In the genomic region with DNA sequence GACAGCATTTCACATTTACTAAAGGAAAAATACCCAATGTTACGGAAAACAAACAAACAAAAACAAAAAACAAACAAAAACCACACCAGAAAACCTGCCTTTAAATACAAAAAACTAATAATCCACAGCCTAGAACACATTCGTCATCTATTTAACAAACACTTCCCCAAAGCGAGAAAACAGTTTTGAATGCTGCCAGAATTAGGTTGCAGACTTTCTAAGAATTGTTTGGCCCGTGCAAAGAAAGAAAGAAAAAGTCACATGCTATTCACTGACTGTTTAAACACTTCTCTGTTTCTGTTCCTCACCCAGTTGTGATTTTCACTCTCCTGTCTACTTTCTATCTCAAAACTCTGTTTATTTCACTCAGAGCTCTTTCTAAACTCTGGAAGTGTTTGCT, we compare ENCODE assay signal across 10 cellular contexts. TPM values are rescaled to one million over a fixed set of nuclear protein-coding genes. Genes with fewer than 3 reads are reported as not detected.
A peak's percentile ranks its signal among the peaks of the same experiment; 100 is the strongest.
DNase-seq lines count a peak whose midpoint lies in the region; ATAC-seq and TF ChIP-seq lines count a peak whose summit lies in the region.
"Had no signal": no experiment of that assay in that cellular context is flagged by ENCODE, and none has a peak within 500 bp of the region (broad histone marks: within the 10 kb centered on the region; RNA-seq: fewer than 3 reads in every experiment).

No MANE protein-coding gene starts in this region.

- H3K4me3 Mint-ChIP-seq in T-helper 2 cell treated with Interferon-gamma antibody and Interleukin-4, amounts not matched to agents 5 μg/mL and 100 μg/mL, for 36 hours, result peak overlapping the region; percentile 16
- H3K4me3 Mint-ChIP-seq in activated CD8-positive, alpha-beta memory T cell treated with anti-CD3 and anti-CD28 coated beads, Interleukin-2, amount 10 ng/mL, durations not matched to agents 7 days and 5 days, result no peak overlapping the region
- H3K4me3 Mint-ChIP-seq in activated T-helper 2 cell treated with anti-CD3 and anti-CD28 coated beads, Interferon-gamma antibody, Interleukin-2, Interleukin-4, amounts not matched to agents 10 μg/mL and 5 μg/mL and 100 μg/mL, durations not matched to agents 14 hours and 24 hours and 36 hours (ENCODE audit: low read depth), result no peak overlapping the region

- H3K9me3 Mint-ChIP-seq in T-helper 2 cell treated with Interferon-gamma antibody and Interleukin-4, amounts not matched to agents 5 μg/mL and 100 μg/mL, for 36 hours, result no peaks in the 10 kb centered on the region
- no peaks in the 10 kb centered on the region for H3K9me3 Mint-ChIP-seq in activated CD8-positive, alpha-beta memory T cell treated with anti-CD3 and anti-CD28 coated beads, Interleukin-2, amount 10 ng/mL, durations not matched to agents 7 days and 5 days (ENCODE audit: low read depth)
- no peaks in the 10 kb centered on the region for H3K9me3 Mint-ChIP-seq in activated T-helper 2 cell treated with anti-CD3 and anti-CD28 coated beads, Interferon-gamma antibody, Interleukin-2, Interleukin-4, amounts not matched to agents 10 μg/mL and 5 μg/mL and 100 μg/mL, durations not matched to agents 14 hours and 24 hours and 36 hours

- DNase-seq in GM12864 (ENCODE audit: low read depth) (peak; percentile 83), UCSD-AML1 (lab: John Stamatoyannopoulos, UW; ENCODE audit: unreplicated experiment) (no peak), NCI-H2029 treated with DMSO at 0.1 percent for 48 hours (lab: John Stamatoyannopoulos, UW) (no peak)
- no peak for DNase-seq in T-helper 2 cell treated with Interferon-gamma antibody and Interleukin-4, amounts not matched to agents 5 μg/mL and 100 μg/mL, for 36 hours (ENCODE audit: low spot score)
- no peak for DNase-seq in activated CD8-positive, alpha-beta memory T cell treated with anti-CD3 and anti-CD28 coated beads, Interleukin-2, amount 10 ng/mL, durations not matched to agents 7 days and 5 days
- no peak for DNase-seq in activated T-helper 2 cell treated with anti-CD3 and anti-CD28 coated beads, Interferon-gamma antibody, Interleukin-2, Interleukin-4, amounts not matched to agents 10 μg/mL and 5 μg/mL and 100 μg/mL, durations not matched to agents 14 hours and 24 hours and 36 hours (ENCODE audit: low spot score)
- DNase-seq: activated CD8-positive, alpha-beta memory T cell treated with anti-CD3 and anti-CD28 coated beads, Interleukin-2, amount 50 U/mL, for 4 hours had no signal

- ATAC-seq in GM19452 (IDR thresholded peaks at IDR 0.05; ENCODE audit: unreplicated experiment), result peak; percentile 92
- ATAC-seq in HG03066 (IDR thresholded peaks at IDR 0.05; ENCODE audit: low read depth, unreplicated experiment), result peak; percentile 91
- no peak for ATAC-seq in activated CD8-positive, alpha-beta memory T cell treated with anti-CD3 and anti-CD28 coated beads, Interleukin-2, amount 10 ng/mL, durations not matched to agents 7 days and 5 days

- peak overlapping the region; percentile 17 for H3K27ac Mint-ChIP-seq in T-helper 2 cell treated with Interferon-gamma antibody and Interleukin-4, amounts not matched to agents 5 μg/mL and 100 μg/mL, for 36 hours
- H3K27ac Mint-ChIP-seq in activated CD8-positive, alpha-beta memory T cell treated with anti-CD3 and anti-CD28 coated beads, Interleukin-2, amount 10 ng/mL, durations not matched to agents 7 days and 5 days, result no peak overlapping the region
- H3K27ac Mint-ChIP-seq in activated T-helper 2 cell treated with anti-CD3 and anti-CD28 coated beads, Interferon-gamma antibody, Interleukin-2, Interleukin-4, amounts not matched to agents 10 μg/mL and 5 μg/mL and 100 μg/mL, durations not matched to agents 14 hours and 24 hours and 36 hours, result no peak overlapping the region

- no peak for TF ChIP-seq CTCF in GM12864 (IDR thresholded peaks at IDR 0.05; ENCODE audit: low read depth, low read length, missing control alignments)

- CTCF ChIA-PET in activated CD8-positive, alpha-beta memory T cell treated with anti-CD3 and anti-CD28 coated beads, Interleukin-2, amount 10 ng/mL, durations not matched to agents 7 days and 5 days (lab: Charles Lee), result no interaction called here

- peaks cover 9% of the 10 kb centered on the region for H3K4me1 Mint-ChIP-seq in T-helper 2 cell treated with Interferon-gamma antibody and Interleukin-4, amounts not matched to agents 5 μg/mL and 100 μg/mL, for 36 hours (ENCODE audit: low read depth)
- peaks cover 8% of the 10 kb centered on the region for H3K4me1 Mint-ChIP-seq in activated CD8-positive, alpha-beta memory T cell treated with anti-CD3 and anti-CD28 coated beads, Interleukin-2, amount 10 ng/mL, durations not matched to agents 7 days and 5 days
- peaks cover 7% of the 10 kb centered on the region for H3K4me1 Mint-ChIP-seq in activated T-helper 2 cell treated with anti-CD3 and anti-CD28 coated beads, Interferon-gamma antibody, Interleukin-2, Interleukin-4, amounts not matched to agents 10 μg/mL and 5 μg/mL and 100 μg/mL, durations not matched to agents 14 hours and 24 hours and 36 hours (ENCODE audit: low read depth)

- peak overlapping the region; percentile 2; the same call in 1 of the 2 replicates for H3K4me3 ChIP-seq in GM12864 (ENCODE audit: low read depth, low read length)

- intact Hi-C loops in activated T-helper 2 cell treated with anti-CD3 and anti-CD28 coated beads, Interferon-gamma antibody, Interleukin-2, Interleukin-4, amounts not matched to agents 10 μg/mL and 5 μg/mL and 100 μg/mL, durations not matched to agents 14 hours and 24 hours and 36 hours (cut with micrococcal nuclease), result no loop called here

- H3K36me3 Mint-ChIP-seq in T-helper 2 cell treated with Interferon-gamma antibody and Interleukin-4, amounts not matched to agents 5 μg/mL and 100 μg/mL, for 36 hours (ENCODE audit: low read depth), result no peaks in the 10 kb centered on the region
- H3K36me3 Mint-ChIP-seq in activated CD8-positive, alpha-beta memory T cell treated with anti-CD3 and anti-CD28 coated beads, Interleukin-2, amount 10 ng/mL, durations not matched to agents 7 days and 5 days, result no peaks in the 10 kb centered on the region
- no peaks in the 10 kb centered on the region for H3K36me3 Mint-ChIP-seq in activated T-helper 2 cell treated with anti-CD3 and anti-CD28 coated beads, Interferon-gamma antibody, Interleukin-2, Interleukin-4, amounts not matched to agents 10 μg/mL and 5 μg/mL and 100 μg/mL, durations not matched to agents 14 hours and 24 hours and 36 hours (ENCODE audit: low read depth)

- H3K27me3 Mint-ChIP-seq in T-helper 2 cell treated with Interferon-gamma antibody and Interleukin-4, amounts not matched to agents 5 μg/mL and 100 μg/mL, for 36 hours (ENCODE audit: low read depth), result peaks cover 10% of the 10 kb centered on the region
- peaks cover 9% of the 10 kb centered on the region for H3K27me3 Mint-ChIP-seq in activated CD8-positive, alpha-beta memory T cell treated with anti-CD3 and anti-CD28 coated beads, Interleukin-2, amount 10 ng/mL, durations not matched to agents 7 days and 5 days
- H3K27me3 Mint-ChIP-seq in activated T-helper 2 cell treated with anti-CD3 and anti-CD28 coated beads, Interferon-gamma antibody, Interleukin-2, Interleukin-4, amounts not matched to agents 10 μg/mL and 5 μg/mL and 100 μg/mL, durations not matched to agents 14 hours and 24 hours and 36 hours (ENCODE audit: low read depth), result peaks cover 4% of the 10 kb centered on the region

RNA-seq across cellular contexts. Expression of gene BCAS1, which starts 52.5 kb away (rescaled TPM):
- total RNA-seq in activated CD8-positive, alpha-beta memory T cell treated with anti-CD3 and anti-CD28 coated beads, Interleukin-2, amount 10 ng/mL, durations not matched to agents 7 days and 5 days, result under 1 TPM in 1 of 2 experiments, not detected in 1; 0.14 TPM
- total RNA-seq in activated T-helper 2 cell treated with anti-CD3 and anti-CD28 coated beads, Interferon-gamma antibody, Interleukin-2, Interleukin-4, amounts not matched to agents 10 μg/mL and 5 μg/mL and 100 μg/mL, durations not matched to agents 14 hours and 24 hours and 36 hours, result not detected in 2 replicates
- total RNA-seq: RPMI7951 had no signal
